8 cellular contexts compared by ENCODE assay signal in genomic region chr21:42145569-42146250, GRCh38.
DNase-seq lines count a peak whose midpoint lies in the region; ATAC-seq and TF ChIP-seq lines count a peak whose summit lies in the region.

No MANE protein-coding gene starts in this region.

- H3K27ac Mint-ChIP-seq in naive B cell, result peak overlapping the region in 4 of 6 donors; percentile 18 to 92 (median 54)
- peak overlapping the region; percentile 26 for H3K27ac Mint-ChIP-seq in stimulated activated effector memory CD8-positive, alpha-beta T cell treated with anti-CD3 and anti-CD28 coated beads, Interleukin-12 subunit alpha, Interleukin-12 subunit beta, amount 100 ng/mL, for 72 hours

- no peaks in the 10 kb centered on the region for H3K36me3 Mint-ChIP-seq in naive B cell
- no peaks in the 10 kb centered on the region for H3K36me3 Mint-ChIP-seq in stimulated activated effector memory CD8-positive, alpha-beta T cell treated with anti-CD3 and anti-CD28 coated beads, Interleukin-12 subunit alpha, Interleukin-12 subunit beta, amount 100 ng/mL, for 72 hours

- intact Hi-C loops in esophagus muscularis mucosa (cut with DNase I), result loop anchor here (1.0 to 10.0 kb wide), 2 partner anchors 113 to 299 kb away; no protein-coding TSS in a partner anchor

- no peak for TF ChIP-seq EP300 in esophagus muscularis mucosa (IDR thresholded peaks at IDR 0.05)

- no peaks in the 10 kb centered on the region for H3K9me3 ChIP-seq in esophagus muscularis mucosa

- H3K27ac ChIP-seq in esophagus muscularis mucosa (replicated peaks in 1 of 4), result no peak overlapping the region

- H3K4me1 Mint-ChIP-seq in naive B cell, result peaks cover 8 to 13% (median 12%) of the 10 kb centered on the region in 3 donors
- H3K4me1 Mint-ChIP-seq in stimulated activated effector memory CD8-positive, alpha-beta T cell treated with anti-CD3 and anti-CD28 coated beads, Interleukin-12 subunit alpha, Interleukin-12 subunit beta, amount 100 ng/mL, for 72 hours, result peaks cover 33% of the 10 kb centered on the region

- peaks cover 0 to 6% (median 4%) of the 10 kb centered on the region in 4 donors for H3K4me1 ChIP-seq in esophagus muscularis mucosa

- peak; percentile 91 to 96 (median 92) for TF ChIP-seq CTCF in esophagus muscularis mucosa (IDR thresholded peaks at IDR 0.05)

- peak; percentile 91 for DNase-seq in COLO829 (ENCODE audit: low spot score)
- DNase-seq in HuH-7.5 (ENCODE audit: low spot score), result peak; percentile 90
- DNase-seq in OCI-M2 (lab: John Stamatoyannopoulos, UW; ENCODE audit: unreplicated experiment), result peak; percentile 58
- DNase-seq in activated T-cell treated with anti-CD3 and anti-CD28 coated beads for 48 hours (ENCODE audit: low read depth), result peak; percentile 55
- no peak for DNase-seq in esophagus muscularis mucosa (ENCODE audit: extremely low spot score)
- DNase-seq in naive B cell, result peak; percentile 71
- peak; percentile 56 to 80 for DNase-seq in stimulated activated effector memory CD8-positive, alpha-beta T cell treated with anti-CD3 and anti-CD28 coated beads, Interleukin-12 subunit alpha, Interleukin-12 subunit beta, amount 100 ng/mL, for 72 hours (ENCODE audit: low spot score in 2 of 2)
- no peak for DNase-seq in NCI-H1048 (lab: John Stamatoyannopoulos, UW)

- H3K4me3 ChIP-seq in esophagus muscularis mucosa, result no peak overlapping the region

- H3K27me3 Mint-ChIP-seq in naive B cell, result peaks cover 0 to 17% (median 14%) of the 10 kb centered on the region in 3 donors

- TF ChIP-seq POLR2A in esophagus muscularis mucosa (IDR thresholded peaks at IDR 0.05; ENCODE audit: low read depth), result no peak

- H3K36me3 ChIP-seq in esophagus muscularis mucosa, result no peaks in the 10 kb centered on the region

- H3K4me3 Mint-ChIP-seq in naive B cell, result no peak overlapping the region
- no peak overlapping the region for H3K4me3 Mint-ChIP-seq in stimulated activated effector memory CD8-positive, alpha-beta T cell treated with anti-CD3 and anti-CD28 coated beads, Interleukin-12 subunit alpha, Interleukin-12 subunit beta, amount 100 ng/mL, for 72 hours

- H3K9me3 Mint-ChIP-seq in naive B cell, result no peaks in the 10 kb centered on the region
- no peaks in the 10 kb centered on the region for H3K9me3 Mint-ChIP-seq in stimulated activated effector memory CD8-positive, alpha-beta T cell treated with anti-CD3 and anti-CD28 coated beads, Interleukin-12 subunit alpha, Interleukin-12 subunit beta, amount 100 ng/mL, for 72 hours

- peaks cover 0 to 12% (median 0%) of the 10 kb centered on the region in 4 donors for H3K27me3 ChIP-seq in esophagus muscularis mucosa

- WGBS in esophagus muscularis mucosa, result 22% methylated on average over 11 of the region's 14 CpGs

- ATAC-seq in naive B cell (ENCODE audit: low read depth in 2 of 2), result peak; percentile 84 to 90
- ATAC-seq in stimulated activated effector memory CD8-positive, alpha-beta T cell treated with anti-CD3 and anti-CD28 coated beads, Interleukin-12 subunit alpha, Interleukin-12 subunit beta, amount 100 ng/mL, for 72 hours, result peak; percentile 69

Comparison
In these comparisons a context has a peak if more than half of its experiments do, and no peak if none do; other contexts are left out.
1. DNase-seq: peak in COLO829 (single experiment), HuH-7.5 (single experiment), OCI-M2 (single experiment), activated T-cell treated with anti-CD3 and anti-CD28 coated beads for 48 hours (single experiment), naive B cell (single experiment) and stimulated activated effector memory CD8-positive, alpha-beta T cell treated with anti-CD3 and anti-CD28 coated beads, Interleukin-12 subunit alpha, Interleukin-12 subunit beta, amount 100 ng/mL, for 72 hours (2 of 2); none in esophagus muscularis mucosa (single experiment) and NCI-H1048 (single experiment).